ENCODE assay signal across 33 cellular contexts in genomic region chr2:144598906-144599305, GRCh38.
"Had no signal": no experiment of that assay in that cellular context is flagged by ENCODE, and none has a peak within 500 bp of the region (broad histone marks: within the 10 kb centered on the region; RNA-seq: fewer than 3 reads in every experiment).

No MANE protein-coding gene starts in this region.

- H3K27me3 Mint-ChIP-seq: activated B cell treated with CpG ODN at 0.5 μM for 24 hours; dendritic cell treated with granulocyte-macrophage colony-stimulating factor and Interleukin-4, amounts not matched to agents 40 ng/mL and 50 ng/mL, for 4 days had no signal

- H3K9me3 ChIP-seq: ascending aorta, breast epithelium, esophagus muscularis mucosa, gastroesophageal sphincter, heart right ventricle had no signal

- H3K4me1 ChIP-seq: breast epithelium had no signal

- DNase-seq: activated B cell treated with CpG ODN at 0.5 μM for 24 hours; activated CD4-positive, alpha-beta T cell treated with anti-CD3 and anti-CD28 coated beads for 48 hours; activated CD4-positive, alpha-beta T cell treated with anti-CD3 and anti-CD28 coated beads, Interleukin-2, amount 50 U/mL, for 1 hour; activated CD4-positive, alpha-beta T cell treated with anti-CD3 and anti-CD28 coated beads, Interleukin-2, amount 50 U/mL, for 48 hours; activated CD8-positive, alpha-beta memory T cell treated with anti-CD3 and anti-CD28 coated beads for 24 hours; activated CD8-positive, alpha-beta T cell treated with anti-CD3 and anti-CD28 coated beads for 36 hours; activated gamma-delta T cell; activated naive CD4-positive, alpha-beta T cell; activated naive CD4-positive, alpha-beta T cell treated with anti-CD3 and anti-CD28 coated beads, Interleukin-2, amount 10 ng/mL, durations not matched to agents 7 days and 5 days; activated naive CD8-positive, alpha-beta T cell treated with anti-CD3 and anti-CD28 coated beads, Interleukin-2, amount 10 ng/mL, durations not matched to agents 7 days and 5 days; activated T-cell treated with anti-CD3 and anti-CD28 coated beads, Interleukin-2, amount 50 U/mL, for 1 hour; activated T-cell treated with anti-CD3 and anti-CD28 coated beads, Interleukin-2, amount 50 U/mL, for 48 hours; central memory CD4-positive, alpha-beta T cell; dorsolateral prefrontal cortex; effector memory CD4-positive, alpha-beta T cell; erythroblast; foreskin melanocyte; heart right ventricle; T-helper 1 cell; T-helper 17 cell; T1000; WERI-Rb-1 had no signal

- H3K4me3 Mint-ChIP-seq: activated B cell treated with CpG ODN at 0.5 μM for 24 hours; activated CD8-positive, alpha-beta T cell treated with anti-CD3 and anti-CD28 coated beads for 36 hours; activated naive CD4-positive, alpha-beta T cell treated with anti-CD3 and anti-CD28 coated beads, Interleukin-2, amount 10 ng/mL, durations not matched to agents 7 days and 5 days; activated naive CD8-positive, alpha-beta T cell treated with anti-CD3 and anti-CD28 coated beads, Interleukin-2, amount 10 ng/mL, durations not matched to agents 7 days and 5 days; brain; dendritic cell treated with granulocyte-macrophage colony-stimulating factor and Interleukin-4, amounts not matched to agents 40 ng/mL and 50 ng/mL, for 4 days; T-helper 17 cell; T-helper 2 cell treated with Interferon-gamma antibody and Interleukin-4, amounts not matched to agents 5 μg/mL and 100 μg/mL, for 36 hours had no signal

- H3K27ac ChIP-seq: ascending aorta, breast epithelium, cardiac muscle cell, coronary artery, dorsolateral prefrontal cortex, esophagus muscularis mucosa, gastroesophageal sphincter, heart right ventricle, WERI-Rb-1 had no signal

- H3K36me3 Mint-ChIP-seq: activated naive CD4-positive, alpha-beta T cell treated with anti-CD3 and anti-CD28 coated beads, Interleukin-2, amount 10 ng/mL, durations not matched to agents 7 days and 5 days; activated naive CD4-positive, alpha-beta T cell treated with anti-CD3 and anti-CD28 coated beads, Interleukin-2, amount 50 U/mL, for 72 hours; activated naive CD8-positive, alpha-beta T cell treated with anti-CD3 and anti-CD28 coated beads, Interleukin-2, amount 10 ng/mL, durations not matched to agents 7 days and 5 days had no signal

- H3K27ac Mint-ChIP-seq: activated B cell treated with CpG ODN at 0.5 μM for 24 hours; activated naive CD4-positive, alpha-beta T cell treated with anti-CD3 and anti-CD28 coated beads, Interleukin-2, amount 10 ng/mL, durations not matched to agents 7 days and 5 days; activated naive CD4-positive, alpha-beta T cell treated with anti-CD3 and anti-CD28 coated beads, Interleukin-2, amount 50 U/mL, for 72 hours; activated naive CD8-positive, alpha-beta T cell treated with anti-CD3 and anti-CD28 coated beads, Interleukin-2, amount 10 ng/mL, durations not matched to agents 7 days and 5 days; brain; dendritic cell treated with granulocyte-macrophage colony-stimulating factor and Interleukin-4, amounts not matched to agents 40 ng/mL and 50 ng/mL, for 4 days; T-helper 17 cell; T-helper 2 cell treated with Interferon-gamma antibody and Interleukin-4, amounts not matched to agents 5 μg/mL and 100 μg/mL, for 36 hours had no signal

- H3K4me3 ChIP-seq: ascending aorta, breast epithelium, cardiac muscle cell, coronary artery, dorsolateral prefrontal cortex, esophagus muscularis mucosa, gastroesophageal sphincter, heart right ventricle had no signal

- H3K9me3 Mint-ChIP-seq: activated B cell treated with CpG ODN at 0.5 μM for 24 hours; activated CD8-positive, alpha-beta T cell treated with anti-CD3 and anti-CD28 coated beads for 36 hours; activated naive CD4-positive, alpha-beta T cell treated with anti-CD3 and anti-CD28 coated beads, Interleukin-2, amount 10 ng/mL, durations not matched to agents 7 days and 5 days; T-helper 2 cell treated with Interferon-gamma antibody and Interleukin-4, amounts not matched to agents 5 μg/mL and 100 μg/mL, for 36 hours had no signal

- ATAC-seq: activated CD4-positive, CD25-positive, alpha-beta regulatory T cell treated with anti-CD3 and anti-CD28 coated beads, Interleukin-2, amount 50 U/mL, for 24 hours; activated CD8-positive, alpha-beta T cell treated with anti-CD3 and anti-CD28 coated beads for 36 hours; activated naive CD4-positive, alpha-beta T cell treated with anti-CD3 and anti-CD28 coated beads, Interleukin-2, amount 50 U/mL, for 72 hours; gastroesophageal sphincter; heart right ventricle; T-helper 17 cell had no signal

- H3K36me3 ChIP-seq: ascending aorta, breast epithelium, cardiac muscle cell, esophagus muscularis mucosa, gastroesophageal sphincter, heart right ventricle, WERI-Rb-1 had no signal

- H3K27me3 ChIP-seq: ascending aorta, breast epithelium, cardiac muscle cell, dorsolateral prefrontal cortex, esophagus muscularis mucosa, gastroesophageal sphincter, heart right ventricle had no signal

- H3K4me1 Mint-ChIP-seq: activated naive CD8-positive, alpha-beta T cell treated with anti-CD3 and anti-CD28 coated beads, Interleukin-2, amount 10 ng/mL, durations not matched to agents 7 days and 5 days had no signal
